Comparison of ENCODE assay signal across 8 cellular contexts in the genomic region with DNA sequence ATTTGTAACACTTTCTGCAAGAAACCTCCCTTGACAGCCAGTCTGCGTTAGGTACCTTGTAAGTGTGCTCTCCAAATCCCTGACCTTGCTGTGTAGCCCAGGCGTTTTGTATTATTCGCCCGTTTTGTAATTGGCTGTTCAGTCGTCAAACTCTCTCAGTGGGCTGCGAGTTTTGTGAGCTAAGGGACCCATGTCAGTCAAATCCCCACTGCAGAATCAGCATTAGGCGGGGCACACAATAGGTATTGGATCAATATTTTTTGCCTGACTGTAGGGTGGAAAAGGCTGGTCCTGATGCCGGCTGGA. TPM values are rescaled to one million over a fixed set of nuclear protein-coding genes. Genes with fewer than 3 reads are reported as not detected.
DNase-seq lines count a peak whose midpoint lies in the region; ATAC-seq, FAIRE-seq and TF ChIP-seq lines count a peak whose summit lies in the region.

No MANE protein-coding gene starts in this region.

- ATAC-seq in right lobe of liver = no peak
- no peak for ATAC-seq in GM19324 (IDR thresholded peaks at IDR 0.05; ENCODE audit: low FRiP score, unreplicated experiment)
- ATAC-seq in esophagus mucosa = no peak
- ATAC-seq in GM19397 (IDR thresholded peaks at IDR 0.05; ENCODE audit: unreplicated experiment) = no peak

- H3K9me3 Mint-ChIP-seq in activated naive CD4-positive, alpha-beta T cell treated with anti-CD3 and anti-CD28 coated beads, Interleukin-2, amount 10 ng/mL, durations not matched to agents 7 days and 5 days = no peaks in the 10 kb centered on the region
- H3K9me3 Mint-ChIP-seq in astrocyte (ENCODE audit: unreplicated experiment) = no peaks in the 10 kb centered on the region

- peak overlapping the region; percentile 98 for H3K4me3 Mint-ChIP-seq in activated naive CD4-positive, alpha-beta T cell treated with anti-CD3 and anti-CD28 coated beads, Interleukin-2, amount 10 ng/mL, durations not matched to agents 7 days and 5 days
- H3K4me3 Mint-ChIP-seq in astrocyte (ENCODE audit: unreplicated experiment) = peak overlapping the region; percentile 96

- peaks cover 4% of the 10 kb centered on the region for H3K36me3 Mint-ChIP-seq in activated naive CD4-positive, alpha-beta T cell treated with anti-CD3 and anti-CD28 coated beads, Interleukin-2, amount 10 ng/mL, durations not matched to agents 7 days and 5 days
- H3K36me3 Mint-ChIP-seq in astrocyte (ENCODE audit: low read depth, unreplicated experiment) = peaks cover 1% of the 10 kb centered on the region

- H3K9ac ChIP-seq in astrocyte (ENCODE audit: low read length) = peak overlapping the region; percentile 95

- no peaks in the 10 kb centered on the region for H3K79me2 ChIP-seq in astrocyte (ENCODE audit: insufficient read depth, low read length)

- WGBS in right lobe of liver (ENCODE audit: insufficient coverage, low coverage, low lambda C conversion rate, missing lambda C conversion rate) = 24% methylated on average over 4 of the region's 8 CpGs
- 45% methylated on average over 8 of the region's 8 CpGs; no CpG with 5 or more reads in 1 of the 2 donors for WGBS in transverse colon (ENCODE audit: low coverage in 1 of 2), 2 donors

- FAIRE-seq in astrocyte (lab: Jason Lieb, UNC) = no peak

- CTCF ChIA-PET in activated naive CD4-positive, alpha-beta T cell treated with anti-CD3 and anti-CD28 coated beads, Interleukin-2, amount 10 ng/mL, durations not matched to agents 7 days and 5 days (lab: Charles Lee) = interaction anchor here (0.9 to 8.7 kb wide), 3 partner anchors 16 to 74 kb away, joined by 3 to 63 read pairs (median 4); no protein-coding TSS in a partner anchor

- peaks cover 17% of the 10 kb centered on the region for H3K4me1 ChIP-seq in astrocyte (ENCODE audit: insufficient read depth, low read length)
- H3K4me1 ChIP-seq in right lobe of liver = peaks cover 0 to 3% (median under 1%) of the 10 kb centered on the region in 4 donors
- H3K4me1 ChIP-seq in transverse colon = peaks cover 3 to 14% (median 9%) of the 10 kb centered on the region in 4 donors

- H3K27me3 ChIP-seq in astrocyte (ENCODE audit: insufficient read depth, low read length) (no peaks in the 10 kb centered on the region), right lobe of liver (no peaks in the 10 kb centered on the region), transverse colon (no peaks in the 10 kb centered on the region)

- H4K20me1 ChIP-seq in astrocyte (ENCODE audit: insufficient read depth, low read length) = no peaks in the 10 kb centered on the region

- H3K27ac ChIP-seq in astrocyte (ENCODE audit: low read depth, low read length) (no peak overlapping the region), right lobe of liver (no peak overlapping the region), transverse colon (peak overlapping the region; percentile 88 to 96 (median 91))

- H3K27ac Mint-ChIP-seq in activated naive CD4-positive, alpha-beta T cell treated with anti-CD3 and anti-CD28 coated beads, Interleukin-2, amount 10 ng/mL, durations not matched to agents 7 days and 5 days = peak overlapping the region; percentile 99
- H3K27ac Mint-ChIP-seq in astrocyte (ENCODE audit: unreplicated experiment) = no peak overlapping the region

- TF ChIP-seq CTCF in astrocyte (IDR thresholded peaks at IDR 0.05; ENCODE audit: insufficient read depth, low read depth, low read length) (no peak), right lobe of liver (IDR thresholded peaks at IDR 0.05) (no peak), transverse colon (IDR thresholded peaks at IDR 0.05) (no peak)

- no peak for DNase-seq in activated naive CD4-positive, alpha-beta T cell treated with anti-CD3 and anti-CD28 coated beads, Interleukin-2, amount 10 ng/mL, durations not matched to agents 7 days and 5 days
- no peak for DNase-seq in activated naive CD4-positive, alpha-beta T cell treated with anti-CD3 and anti-CD28 coated beads, Interleukin-2, amount 50 U/mL, for 16 hours
- DNase-seq in astrocyte (ENCODE audit: low read depth) (no peak), right lobe of liver (peak in 1 of 3 donors; percentile 32), transverse colon (no peak)

- H3K4me3 ChIP-seq in astrocyte (ENCODE audit: insufficient read depth, low read depth, low read length) (peak overlapping the region; percentile 61), right lobe of liver (peak overlapping the region; percentile 66 to 94 (median 76)), transverse colon (peak overlapping the region; percentile 71 to 76 (median 74))

- peaks cover 8% of the 10 kb centered on the region for H3K27me3 Mint-ChIP-seq in activated naive CD4-positive, alpha-beta T cell treated with anti-CD3 and anti-CD28 coated beads, Interleukin-2, amount 10 ng/mL, durations not matched to agents 7 days and 5 days
- H3K27me3 Mint-ChIP-seq in astrocyte (ENCODE audit: low read depth, unreplicated experiment) = peaks cover 3% of the 10 kb centered on the region

- intact Hi-C loops in right lobe of liver (cut with DNase I) (no loop called here), transverse colon (cut with DNase I; ENCODE audit: low total_unique reads) (no loop called here)

- peaks cover 8% of the 10 kb centered on the region for H3K36me3 ChIP-seq in astrocyte (ENCODE audit: insufficient read depth, low read length)
- H3K36me3 ChIP-seq in right lobe of liver = no peaks in the 10 kb centered on the region
- H3K36me3 ChIP-seq in transverse colon = no peaks in the 10 kb centered on the region

- H2AFZ ChIP-seq in astrocyte (ENCODE audit: low read depth, low read length) = peak overlapping the region; percentile 66

- peak overlapping the region; percentile 89 for H3K4me2 ChIP-seq in astrocyte (ENCODE audit: low read length)

- no peak for TF ChIP-seq EP300 in transverse colon (IDR thresholded peaks at IDR 0.05; ENCODE audit: low read depth)

- TF ChIP-seq POLR2A in right lobe of liver (IDR thresholded peaks at IDR 0.05) = no peak
- no peak for TF ChIP-seq POLR2A in transverse colon (IDR thresholded peaks at IDR 0.05)

- H3K4me1 Mint-ChIP-seq in activated naive CD4-positive, alpha-beta T cell treated with anti-CD3 and anti-CD28 coated beads, Interleukin-2, amount 10 ng/mL, durations not matched to agents 7 days and 5 days = peaks cover 54% of the 10 kb centered on the region
- H3K4me1 Mint-ChIP-seq in astrocyte (ENCODE audit: low read depth, unreplicated experiment) = peaks cover 4% of the 10 kb centered on the region

- in situ Hi-C loops in transverse colon (cut with MboI; ENCODE audit: low pct_ligation_motif_present in 1 of 4, low pct_unique_long_range_greater_than_20kb in 1 of 4, low sequenced_read_pairs in 3 of 4) = loop anchor here in 1 of 4 donors (25.0 kb wide), 1 partner anchor 324 kb away; no protein-coding TSS in a partner anchor

- H3K9me3 ChIP-seq in astrocyte (ENCODE audit: insufficient read depth, low read depth, low read length) (no peaks in the 10 kb centered on the region), right lobe of liver (no peaks in the 10 kb centered on the region), transverse colon (no peaks in the 10 kb centered on the region)

RNA-seq across cellular contexts. Expression of gene DNAJC18, which starts 0.7 kb away (rescaled TPM):
- total RNA-seq in astrocyte (18.8 and 21.4 TPM in 2 replicates), right lobe of liver (1 to 10 TPM in 2 of 6 experiments, under 1 TPM in 4; 0.37 to 2.9 (median 0.75) TPM), transverse colon (1 to 10 TPM in 3 of 4 donors, under 1 TPM in 1; 0.37 to 3.8 (median 3.2) TPM), esophagus mucosa (2.2 TPM)

RNA-seq across cellular contexts. Expression of gene ECSCR, which starts 23.9 kb away (rescaled TPM):
- 0.96 and 1.00 TPM in 2 replicates for total RNA-seq in astrocyte
- 1 to 10 TPM; 1.2 to 5.1 (median 2.3) TPM for total RNA-seq in right lobe of liver
- total RNA-seq in transverse colon = 1 to 10 TPM in 3 of 4 donors, not detected in 1; 2.2 to 4.8 (median 3.6) TPM
- 5.0 TPM for total RNA-seq in esophagus mucosa

RNA-seq across cellular contexts. Expression of gene SMIM33, which starts 32.1 kb away (rescaled TPM):
- total RNA-seq in astrocyte (not detected in 2 replicates), right lobe of liver (not detected), transverse colon (under 1 TPM in 2 of 4 donors, not detected in 2; 0.55 to 0.64 TPM), esophagus mucosa (not detected)

RNA-seq across cellular contexts. Expression of gene SPATA24, which starts 34.8 kb away (rescaled TPM):
- 4.5 and 5.2 TPM in 2 replicates for total RNA-seq in astrocyte
- total RNA-seq in right lobe of liver = 1 to 10 TPM; 1.5 to 4.0 (median 2.6) TPM
- total RNA-seq in transverse colon = 1 to 10 TPM in 2 of 4 donors, not detected in 2; 3.0 TPM
- total RNA-seq in esophagus mucosa = 3.7 TPM

RNA-seq across cellular contexts. Expression of gene PROB1, which starts 43.8 kb away (rescaled TPM):
- total RNA-seq in astrocyte (0.59 and 0.60 TPM in 2 replicates), right lobe of liver (under 1 TPM; 0.25 to 0.51 (median 0.41) TPM), transverse colon (1 to 10 TPM in 1 of 4 donors, under 1 TPM in 2, not detected in 1; 0.55 to 1.1 (median 0.60) TPM), esophagus mucosa (1.9 TPM)

Comparison
In these comparisons a context has a peak if more than half of its experiments do, and no peak if none do; other contexts are left out.
1. H3K27ac ChIP-seq: peak in transverse colon (4 of 4); none in astrocyte (single experiment) and right lobe of liver (0 of 3).
2. Peak in every context shown above with its lines, with median percentiles within 50 percentile points of each other: H3K4me3 ChIP-seq.